32 cellular contexts compared by ENCODE assay signal in genomic region chr9:101381118-101381517, GRCh38. TPM values are rescaled to one million over a fixed set of nuclear protein-coding genes. Genes with fewer than 3 reads are reported as not detected.
"Had no signal": no experiment of that assay in that cellular context is flagged by ENCODE, and none has a peak within 500 bp of the region (broad histone marks: within the 10 kb centered on the region; RNA-seq: fewer than 3 reads in every experiment).

No MANE protein-coding gene starts in this region.

- H3K4me3 Mint-ChIP-seq: activated B cell treated with CpG ODN at 0.5 μM for 24 hours; activated CD8-positive, alpha-beta T cell treated with anti-CD3 and anti-CD28 coated beads for 36 hours; activated naive CD4-positive, alpha-beta T cell treated with anti-CD3 and anti-CD28 coated beads for 36 hours; activated naive CD4-positive, alpha-beta T cell treated with anti-CD3 and anti-CD28 coated beads, Interleukin-2, amount 50 U/mL, for 24 hours; activated naive CD8-positive, alpha-beta T cell treated with anti-CD3 and anti-CD28 coated beads for 36 hours; activated naive CD8-positive, alpha-beta T cell treated with anti-CD3 and anti-CD28 coated beads, Interleukin-2, amount 50 U/mL, for 24 hours; activated T-cell treated with anti-CD3 and anti-CD28 coated beads, Interleukin-2, amount 50 U/mL, for 4 hours; activated T-helper 17 cell treated with anti-CD3 and anti-CD28 coated beads, Interleukin-2, amount 50 U/mL, for 72 hours had no signal

- H3K4me1 Mint-ChIP-seq: activated B cell treated with CpG ODN at 0.5 μM for 24 hours; activated naive CD4-positive, alpha-beta T cell treated with anti-CD3 and anti-CD28 coated beads, Interleukin-2, amount 50 U/mL, for 24 hours; activated naive CD8-positive, alpha-beta T cell treated with anti-CD3 and anti-CD28 coated beads for 36 hours; activated naive CD8-positive, alpha-beta T cell treated with anti-CD3 and anti-CD28 coated beads, Interleukin-2, amount 50 U/mL, for 24 hours; activated T-helper 17 cell treated with anti-CD3 and anti-CD28 coated beads, Interleukin-2, amount 50 U/mL, for 72 hours had no signal

- FAIRE-seq: colon, endometrium, endothelial cell of umbilical vein, frontal cortex had no signal

- H3K27ac ChIP-seq: adrenal gland, body of pancreas, esophagus squamous epithelium had no signal

- H3K9me3 ChIP-seq: body of pancreas had no signal

- H3K9me3 Mint-ChIP-seq: activated naive CD4-positive, alpha-beta T cell treated with anti-CD3 and anti-CD28 coated beads, Interleukin-2, amount 50 U/mL, for 24 hours had no signal

- H3K27ac Mint-ChIP-seq: activated B cell treated with CpG ODN at 0.5 μM for 24 hours; activated CD8-positive, alpha-beta T cell treated with anti-CD3 and anti-CD28 coated beads for 36 hours; activated naive CD4-positive, alpha-beta T cell treated with anti-CD3 and anti-CD28 coated beads for 36 hours; activated naive CD4-positive, alpha-beta T cell treated with anti-CD3 and anti-CD28 coated beads, Interleukin-2, amount 50 U/mL, for 24 hours; activated naive CD8-positive, alpha-beta T cell treated with anti-CD3 and anti-CD28 coated beads for 36 hours; activated naive CD8-positive, alpha-beta T cell treated with anti-CD3 and anti-CD28 coated beads, Interleukin-2, amount 50 U/mL, for 24 hours; activated T-helper 17 cell treated with anti-CD3 and anti-CD28 coated beads, Interleukin-2, amount 50 U/mL, for 72 hours had no signal

- DNase-seq: activated B cell treated with CpG ODN at 0.5 μM for 24 hours; activated CD4-positive, alpha-beta T cell treated with anti-CD3 and anti-CD28 coated beads for 48 hours; activated CD4-positive, alpha-beta T cell treated with anti-CD3 and anti-CD28 coated beads, Interleukin-2, amount 50 U/mL, for 1 hour; activated CD4-positive, alpha-beta T cell treated with anti-CD3 and anti-CD28 coated beads, Interleukin-2, amount 50 U/mL, for 48 hours; activated CD8-positive, alpha-beta memory T cell treated with anti-CD3 and anti-CD28 coated beads for 24 hours; activated CD8-positive, alpha-beta T cell treated with anti-CD3 and anti-CD28 coated beads for 36 hours; activated effector memory CD4-positive, alpha-beta T cell treated with anti-CD3 and anti-CD28 coated beads, Interleukin-2, amount 50 U/mL, for 16 hours; activated naive CD4-positive, alpha-beta T cell treated with anti-CD3 and anti-CD28 coated beads for 36 hours; activated naive CD8-positive, alpha-beta T cell treated with anti-CD3 and anti-CD28 coated beads for 36 hours; activated naive CD8-positive, alpha-beta T cell treated with anti-CD3 and anti-CD28 coated beads, Interleukin-2, amount 50 U/mL, for 24 hours; activated T-cell treated with anti-CD3 and anti-CD28 coated beads, Interleukin-2, amount 50 U/mL, for 4 hours; adrenal gland; amygdala; aorta; body of pancreas; caudate nucleus; cortex of kidney; dermis blood vessel endothelial cell; effector CD4-positive, alpha-beta T cell; esophagus squamous epithelium; head of caudate nucleus; T-helper 2 cell had no signal

- ATAC-seq: activated CD4-positive, CD25-positive, alpha-beta regulatory T cell treated with anti-CD3 and anti-CD28 coated beads, Interleukin-2, amount 50 U/mL, for 24 hours; activated CD8-positive, alpha-beta T cell treated with anti-CD3 and anti-CD28 coated beads for 36 hours; activated naive CD8-positive, alpha-beta T cell treated with anti-CD3 and anti-CD28 coated beads, Interleukin-2, amount 50 U/mL, for 24 hours; activated T-cell treated with anti-CD3 and anti-CD28 coated beads, Interleukin-2, amount 50 U/mL, for 4 hours; activated T-helper 17 cell treated with anti-CD3 and anti-CD28 coated beads, Interleukin-2, amount 50 U/mL, for 72 hours; body of pancreas had no signal

- H3K4me1 ChIP-seq: esophagus squamous epithelium had no signal

- H3K36me3 ChIP-seq: adrenal gland, esophagus squamous epithelium had no signal

- H3K27me3 ChIP-seq: adrenal gland, body of pancreas, esophagus squamous epithelium had no signal

- H3K4me3 ChIP-seq: adrenal gland, body of pancreas, esophagus squamous epithelium had no signal

RNA-seq across cellular contexts. Expression of gene BAAT, which starts 3.7 kb away (rescaled TPM):
- total RNA-seq: activated B cell treated with CpG ODN at 0.5 μM for 24 hours; activated CD8-positive, alpha-beta T cell treated with anti-CD3 and anti-CD28 coated beads for 36 hours; activated naive CD4-positive, alpha-beta T cell treated with anti-CD3 and anti-CD28 coated beads for 36 hours; aorta; dermis blood vessel endothelial cell; endothelial cell of umbilical vein; esophagus squamous epithelium; fibroblast of lung had no signal
- polyA plus RNA-seq: aorta had no signal

RNA-seq across cellular contexts. Expression of gene ALDOB, which starts 54.5 kb away (rescaled TPM):
- total RNA-seq: activated B cell treated with CpG ODN at 0.5 μM for 24 hours; activated CD8-positive, alpha-beta T cell treated with anti-CD3 and anti-CD28 coated beads for 36 hours; activated naive CD4-positive, alpha-beta T cell treated with anti-CD3 and anti-CD28 coated beads for 36 hours; activated naive CD8-positive, alpha-beta T cell treated with anti-CD3 and anti-CD28 coated beads for 36 hours; activated T-helper 17 cell treated with anti-CD3 and anti-CD28 coated beads, Interleukin-2, amount 50 U/mL, for 72 hours; aorta; endothelial cell of umbilical vein; esophagus squamous epithelium; fibroblast of lung; fibroblast of villous mesenchyme; frontal cortex; T-helper 1 cell treated with Interleukin-12 subunit alpha and Interleukin-12 subunit beta and Interleukin-4 antibody, amounts not matched to agents 30 ng/mL and 1 ng/mL, for 36 hours had no signal
- polyA plus RNA-seq: endothelial cell of umbilical vein, fibroblast of lung had no signal
